22 cellular contexts compared by ENCODE assay signal in the genomic region with DNA sequence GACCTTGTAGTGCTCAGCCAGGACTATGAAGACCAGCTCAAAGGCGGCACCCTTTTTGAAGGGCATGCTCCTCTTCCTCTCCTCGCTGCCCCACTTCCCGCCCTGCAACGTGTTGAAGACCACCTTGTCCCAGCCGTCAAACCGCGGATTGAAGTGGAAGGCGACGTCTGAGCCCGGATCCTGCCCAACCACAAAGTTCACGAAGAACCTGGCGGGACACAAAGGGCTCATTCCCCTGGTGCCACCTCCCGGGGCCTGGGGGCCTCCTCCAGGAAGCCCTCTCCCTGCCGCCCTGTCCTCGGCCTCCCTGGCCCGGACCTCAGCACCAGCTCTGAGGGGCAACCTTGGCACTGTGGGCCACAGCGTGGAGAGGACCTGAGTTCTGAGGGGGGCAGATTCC. TPM values are rescaled to one million over a fixed set of nuclear protein-coding genes. Genes with fewer than 3 reads are reported as not detected.
DNase-seq lines count a peak whose midpoint lies in the region; ATAC-seq and TF ChIP-seq lines count a peak whose summit lies in the region.
"Had no signal": no experiment of that assay in that cellular context is flagged by ENCODE, and none has a peak within 500 bp of the region (broad histone marks: within the 10 kb centered on the region; RNA-seq: fewer than 3 reads in every experiment).

No MANE protein-coding gene starts in this region.

- no peak overlapping the region for H3K56ac ChIP-seq in IMR-90 (ENCODE audit: extremely low read depth, insufficient read depth, low read length)

- CTCF ChIA-PET in IMR-90 (lab: Yijun Ruan, JAX) = interaction anchor here (0.7 kb wide), 1 partner anchor 26 kb away, joined by 5 read pairs; no protein-coding TSS in a partner anchor

- no peak overlapping the region for H2BK20ac ChIP-seq in IMR-90 (ENCODE audit: low read depth, low read length)

- no peak overlapping the region for H2BK5ac ChIP-seq in IMR-90 (ENCODE audit: low read depth, low read length, poor library complexity, severe bottlenecking)

- POLR2A ChIA-PET in IMR-90 (lab: Charles Lee; ENCODE audit: unreplicated experiment) = no interaction called here

- ATAC-seq in IMR-90 (ENCODE audit: low read depth) (no peak), esophagus mucosa (peak; percentile 17), HG03442 (IDR thresholded peaks at IDR 0.05; ENCODE audit: unreplicated experiment) (no peak), GM19023 (IDR thresholded peaks at IDR 0.05; ENCODE audit: unreplicated experiment) (no peak), GM18511 (IDR thresholded peaks at IDR 0.05; ENCODE audit: unreplicated experiment) (no peak)

- no peak for TF ChIP-seq POLR2A in IMR-90 (IDR thresholded peaks at IDR 0.05; ENCODE audit: low read depth, low read length)

- no peak overlapping the region for H3K4me2 ChIP-seq in IMR-90 (ENCODE audit: low read depth, low read length)

- 0 out of 2 replicates have a peak overlapping the region, but pooled peaks have one; percentile 15 for H4K91ac ChIP-seq in IMR-90 (ENCODE audit: insufficient read depth, low read depth, low read length)

- no peak overlapping the region for H3K23ac ChIP-seq in IMR-90 (ENCODE audit: low read depth, low read length)

- WGBS in IMR-90 (ENCODE audit: extremely low coverage in 2 of 2, insufficient read length in 1 of 2), 2 experiments = 100% methylated on average over 1 of the region's 17 CpGs; no CpG with 5 or more reads in 1 of the 2 experiments

- peak overlapping the region; percentile 70 for H2AK9ac ChIP-seq in IMR-90 (replicated peaks; ENCODE audit: low read depth, low read length, poor library complexity)

- H4K5ac ChIP-seq in IMR-90 (ENCODE audit: low read depth, low read length) = no peak overlapping the region

- no peaks in the 10 kb centered on the region for H3K4me1 ChIP-seq in IMR-90 (ENCODE audit: control insufficient read depth, insufficient read depth, low read length)
- H3K4me1 ChIP-seq in mucosa of rectum (ENCODE audit: control insufficient read depth in 2 of 2, insufficient read depth in 2 of 2, low read length in 2 of 2) = peaks cover 8 to 12% of the 10 kb centered on the region in 2 donors

- H2AK5ac ChIP-seq in IMR-90 (ENCODE audit: low read depth, low read length) = no peak overlapping the region

- H3K27ac ChIP-seq in IMR-90 (ENCODE audit: insufficient read depth, low read length) = no peak overlapping the region
- H3K27ac ChIP-seq in mucosa of rectum (ENCODE audit: low read depth in 2 of 2, low read length in 2 of 2) = no peak overlapping the region
- H3K27ac ChIP-seq: C4-2B, HL-60 had no signal

- dilution Hi-C loops in IMR-90 (cut with HindIII; ENCODE audit: low sequenced_read_pairs, unreplicated experiment) = no loop called here

- BruUV-seq in IMR-90 (replicated peaks; lab: Mats Ljungman, UMichigan) = no TSS peak

- H3K79me1 ChIP-seq in IMR-90 (ENCODE audit: low read depth in 1 of 2, low read length in 2 of 2) = no peaks in the 10 kb centered on the region

- H3K27me3 ChIP-seq in IMR-90 (ENCODE audit: control insufficient read depth, insufficient read depth, low read length) (no peaks in the 10 kb centered on the region), mucosa of rectum (ENCODE audit: control insufficient read depth in 2 of 2, insufficient read depth in 2 of 2, low read length in 2 of 2) (no peaks in the 10 kb centered on the region)

- H3K36me3 ChIP-seq in IMR-90 (ENCODE audit: control insufficient read depth, insufficient read depth, low read length) (no peaks in the 10 kb centered on the region), mucosa of rectum (ENCODE audit: control insufficient read depth in 2 of 2, insufficient read depth in 2 of 2, low read length in 2 of 2) (peaks cover 26 to 34% of the 10 kb centered on the region in 2 donors)

- no peak overlapping the region for H3K14ac ChIP-seq in IMR-90 (replicated peaks; ENCODE audit: low read depth, low read length)

- H3K18ac ChIP-seq in IMR-90 (ENCODE audit: low read depth, low read length) = no peak overlapping the region

- in situ Hi-C loops in IMR-90 (cut with MboI; ENCODE audit: low sequenced_read_pairs) = no loop called here

- no peak for TF ChIP-seq CTCF in IMR-90 (conservative IDR thresholded peaks at IDR 0.05; ENCODE audit: low read depth, low read length)

- peaks cover 3% of the 10 kb centered on the region; the same call in 1 of the 2 replicates for H3K9me1 ChIP-seq in IMR-90 (ENCODE audit: insufficient read depth, low read length)

- H3K9ac ChIP-seq in IMR-90 (ENCODE audit: low read depth, low read length) (no peak overlapping the region), mucosa of rectum (ENCODE audit: low read depth in 1 of 2, low read length in 2 of 2) (no peak overlapping the region)

- intact Hi-C loops in IMR-90 (cut with micrococcal nuclease) = no loop called here

- DNase-seq in IMR-90 = no peak
- no peak for DNase-seq in OCI-M2 (lab: John Stamatoyannopoulos, UW; ENCODE audit: unreplicated experiment)
- DNase-seq: ACHN; AML-193; Caco-2; CD4-positive, alpha-beta T cell; DMS153; DMS79; GDM1; HCEC 1CT; KBM-7 had no signal

- H3K4me3 ChIP-seq in IMR-90 (ENCODE audit: insufficient read depth, low read depth, low read length) = no peak overlapping the region
- peak overlapping the region; percentile 28 to 31 for H3K4me3 ChIP-seq in mucosa of rectum (ENCODE audit: low read length in 2 of 2)

- H2BK120ac ChIP-seq in IMR-90 (ENCODE audit: low read depth, low read length) = no peak overlapping the region

- no peaks in the 10 kb centered on the region for H4K20me1 ChIP-seq in IMR-90 (ENCODE audit: insufficient read depth, low read length)

- H3K4ac ChIP-seq in IMR-90 (ENCODE audit: low read depth, low read length) = no peak overlapping the region

- H2AFZ ChIP-seq in IMR-90 (replicated peaks; ENCODE audit: low read length, poor library complexity) = no peak overlapping the region

- H4K8ac ChIP-seq in IMR-90 (ENCODE audit: low read depth in 2 of 2, low read length in 2 of 2) = no peak overlapping the region

- no peak overlapping the region for H2BK15ac ChIP-seq in IMR-90 (ENCODE audit: low read depth, low read length)

- H3K9me3 ChIP-seq in IMR-90 (ENCODE audit: control insufficient read depth, insufficient read depth, low read length) (no peaks in the 10 kb centered on the region), mucosa of rectum (ENCODE audit: control insufficient read depth in 2 of 2, low read length in 2 of 2) (no peaks in the 10 kb centered on the region)
- H3K9me3 ChIP-seq: Caco-2 had no signal

- TF ChIP-seq RAD21 in IMR-90 (IDR thresholded peaks at IDR 0.05; ENCODE audit: low read length) = no peak

TF ChIP-seq in IMR-90, 13 proteins besides CTCF, POLR2A, EP300 and RAD21 (continues in another document):
- TF ChIP-seq CEBPB (IDR thresholded peaks at IDR 0.05; ENCODE audit: low read depth, low read length) = no peak
- TF ChIP-seq, protein P1, sequence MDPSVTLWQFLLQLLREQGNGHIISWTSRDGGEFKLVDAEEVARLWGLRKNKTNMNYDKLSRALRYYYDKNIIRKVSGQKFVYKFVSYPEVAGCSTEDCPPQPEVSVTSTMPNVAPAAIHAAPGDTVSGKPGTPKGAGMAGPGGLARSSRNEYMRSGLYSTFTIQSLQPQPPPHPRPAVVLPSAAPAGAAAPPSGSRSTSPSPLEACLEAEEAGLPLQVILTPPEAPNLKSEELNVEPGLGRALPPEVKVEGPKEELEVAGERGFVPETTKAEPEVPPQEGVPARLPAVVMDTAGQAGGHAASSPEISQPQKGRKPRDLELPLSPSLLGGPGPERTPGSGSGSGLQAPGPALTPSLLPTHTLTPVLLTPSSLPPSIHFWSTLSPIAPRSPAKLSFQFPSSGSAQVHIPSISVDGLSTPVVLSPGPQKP (IDR thresholded peaks at IDR 0.05; ENCODE audit: borderline replicate concordance, low read depth, low read length) = no peak
- TF ChIP-seq BHLHE40 (IDR thresholded peaks at IDR 0.05; ENCODE audit: low read depth, low read length) = no peak
- no peak for TF ChIP-seq MAZ (IDR thresholded peaks at IDR 0.05; ENCODE audit: borderline replicate concordance, low read depth, low read length)
- no peak for TF ChIP-seq MXI1 (IDR thresholded peaks at IDR 0.05; ENCODE audit: borderline replicate concordance, low read depth, low read length)
- TF ChIP-seq USF2 (IDR thresholded peaks at IDR 0.05; ENCODE audit: low read depth, low read length) = no peak
- TF ChIP-seq CHD1 (IDR thresholded peaks at IDR 0.05; ENCODE audit: low read depth, low read length) = no peak
- TF ChIP-seq MAFK (IDR thresholded peaks at IDR 0.05; ENCODE audit: low read depth, low read length) = no peak
- no peak for TF ChIP-seq RFX5 (IDR thresholded peaks at IDR 0.05; ENCODE audit: low read depth, low read length)

RNA-seq across cellular contexts. Expression of gene LGALS4, which starts 4.0 kb away (rescaled TPM):
- total RNA-seq in IMR-90 (2012; rRNA removed) = not detected in 2 replicates
- polyA plus RNA-seq in IMR-90 (2012; rRNA removed) = 0.10 and 0.29 TPM in 2 replicates
- polyA plus RNA-seq in IMR-90 (2012; cell fraction: cytosol; rRNA removed) = not detected in 2 replicates
- polyA plus RNA-seq in IMR-90 (2012; cell fraction: nucleus; rRNA removed; ENCODE audit: low replicate concordance) = 1.2 and 1.3 TPM in 2 replicates
- 0.40 TPM for total RNA-seq in esophagus mucosa
- total RNA-seq: Daoy had no signal

RNA-seq across cellular contexts. Expression of gene LGALS7B, which starts 19.7 kb away (rescaled TPM):
- total RNA-seq in IMR-90 (2012; rRNA removed) = not detected in 2 replicates
- not detected in 2 replicates for polyA plus RNA-seq in IMR-90 (2012; rRNA removed)
- not detected in 2 replicates for polyA plus RNA-seq in IMR-90 (2012; cell fraction: cytosol; rRNA removed)
- not detected in 2 replicates for polyA plus RNA-seq in IMR-90 (2012; cell fraction: nucleus; rRNA removed; ENCODE audit: low replicate concordance)
- 886 TPM for total RNA-seq in esophagus mucosa
- total RNA-seq: Caco-2; CD4-positive, alpha-beta T cell; Daoy; H4; HT1080 had no signal
- polyA plus RNA-seq: BJ had no signal

RNA-seq across cellular contexts. Expression of gene ECH1, which starts 22.9 kb away (rescaled TPM):
- 15.0 and 15.6 TPM in 2 replicates for total RNA-seq in IMR-90 (2012; rRNA removed)
- 62.1 and 62.3 TPM in 2 replicates for polyA plus RNA-seq in IMR-90 (2012; rRNA removed)
- polyA plus RNA-seq in IMR-90 (2012; cell fraction: cytosol; rRNA removed) = 91.1 and 125 TPM in 2 replicates
- polyA plus RNA-seq in IMR-90 (2012; cell fraction: nucleus; rRNA removed; ENCODE audit: low replicate concordance) = 56.4 and 61.3 TPM in 2 replicates
- 182 TPM for total RNA-seq in esophagus mucosa

RNA-seq across cellular contexts. Expression of gene LGALS7, which starts 35.4 kb away (rescaled TPM):
- total RNA-seq in IMR-90 (2012; rRNA removed) = not detected in 2 replicates
- polyA plus RNA-seq in IMR-90 (2012; rRNA removed) = not detected in 2 replicates
- not detected in 2 replicates for polyA plus RNA-seq in IMR-90 (2012; cell fraction: cytosol; rRNA removed)
- not detected in 2 replicates for polyA plus RNA-seq in IMR-90 (2012; cell fraction: nucleus; rRNA removed; ENCODE audit: low replicate concordance)
- 684 TPM for total RNA-seq in esophagus mucosa
- total RNA-seq: Caco-2; CD4-positive, alpha-beta T cell; Daoy; H4; HT1080 had no signal
- polyA plus RNA-seq: BJ had no signal

RNA-seq across cellular contexts. Expression of gene HNRNPL, which starts 41.0 kb away (rescaled TPM):
- 316 and 429 TPM in 2 replicates for total RNA-seq in IMR-90 (2012; rRNA removed)
- polyA plus RNA-seq in IMR-90 (2012; rRNA removed) = 277 and 280 TPM in 2 replicates
- polyA plus RNA-seq in IMR-90 (2012; cell fraction: cytosol; rRNA removed) = 159 and 260 TPM in 2 replicates
- polyA plus RNA-seq in IMR-90 (2012; cell fraction: nucleus; rRNA removed; ENCODE audit: low replicate concordance) = 202 and 318 TPM in 2 replicates
- total RNA-seq in esophagus mucosa = 236 TPM

Comparison
In these comparisons a context has a peak if more than half of its experiments do, and no peak if none do; other contexts are left out.
1. RNA of gene LGALS7B, which starts 19.7 kb away (total RNA-seq): 886 TPM in esophagus mucosa (single experiment); not detected in IMR-90; every median in the first group is over 100 times any median in the second.
2. RNA of gene ECH1, which starts 22.9 kb away (total RNA-seq): 182 TPM in esophagus mucosa (single experiment); 15.0 to 15.6 TPM in IMR-90; every median in the first group is over 10 times any median in the second.